Comparison of ENCODE assay signal across 18 cellular contexts in the genomic region with DNA sequence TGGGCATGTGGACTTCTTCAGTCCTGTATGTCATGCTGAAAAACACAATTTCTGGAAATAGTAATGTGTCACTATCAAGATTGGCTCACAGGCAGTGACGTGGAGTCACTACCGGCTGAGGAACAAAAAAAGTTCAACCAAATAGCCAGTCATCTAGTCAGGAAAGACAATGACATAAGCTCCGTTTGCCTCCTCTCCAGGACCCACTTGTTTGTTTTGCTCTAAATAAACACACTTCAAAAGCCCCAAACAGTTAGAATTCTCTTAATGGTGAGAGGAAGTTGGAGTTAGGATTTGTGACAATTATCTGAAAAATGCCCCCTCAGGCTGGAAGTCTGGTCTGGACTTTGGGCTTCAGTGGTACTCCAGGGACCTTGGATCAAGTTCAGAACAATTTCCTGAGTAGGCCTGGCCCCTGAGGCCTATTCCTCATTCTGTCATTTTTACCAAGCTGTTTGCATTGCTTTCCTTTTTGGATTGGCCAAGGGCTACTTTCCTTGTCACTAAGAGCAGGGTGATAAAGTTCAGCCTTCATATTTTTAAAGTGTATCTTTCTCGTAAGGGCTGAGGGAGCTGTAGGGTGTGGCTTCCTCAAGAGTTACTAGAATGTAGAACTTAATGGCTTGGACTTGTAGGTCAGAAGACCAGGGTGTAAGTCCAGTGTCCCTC.
DNase-seq lines count a peak whose midpoint lies in the region; FAIRE-seq and TF ChIP-seq lines count a peak whose summit lies in the region.
"Had no signal": no experiment of that assay in that cellular context is flagged by ENCODE, and none has a peak within 500 bp of the region (broad histone marks: within the 10 kb centered on the region; RNA-seq: fewer than 3 reads in every experiment).

No MANE protein-coding gene starts in this region.

- H3K27ac Mint-ChIP-seq in activated T-helper 1 cell treated with anti-CD3 and anti-CD28 coated beads, Interleukin-12 subunit alpha, Interleukin-12 subunit beta, Interleukin-2, Interleukin-4 antibody, amounts not matched to agents 30 ng/mL and 10 ng/mL and 1 ng/mL, durations not matched to agents 14 hours and 24 hours and 36 hours, result no peak overlapping the region
- H3K27ac Mint-ChIP-seq in nephron progenitor cell, result no peak overlapping the region

- H2AFZ ChIP-seq in smooth muscle cell (ENCODE audit: low read depth), result peak overlapping the region; percentile 11

- intact Hi-C loops in kidney (cut with DNase I), result no loop called here
- intact Hi-C loops in activated T-helper 1 cell treated with anti-CD3 and anti-CD28 coated beads, Interleukin-12 subunit alpha, Interleukin-12 subunit beta, Interleukin-2, Interleukin-4 antibody, amounts not matched to agents 30 ng/mL and 10 ng/mL and 1 ng/mL, durations not matched to agents 14 hours and 24 hours and 36 hours (cut with micrococcal nuclease), result no loop called here

- H3K27ac ChIP-seq in caudate nucleus (ENCODE audit: low read depth, low read length), result peak overlapping the region; percentile 49
- peak overlapping the region; percentile 66 to 86 for H3K27ac ChIP-seq in kidney (ENCODE audit: low read depth in 2 of 2, low read length in 2 of 2)
- no peak overlapping the region for H3K27ac ChIP-seq in smooth muscle cell (ENCODE audit: low read depth)
- H3K27ac ChIP-seq: 22Rv1, transverse colon had no signal

- H3K9me3 ChIP-seq in kidney (ENCODE audit: control insufficient read depth in 1 of 2, low read length in 2 of 2), result no peaks in the 10 kb centered on the region
- H3K9me3 ChIP-seq in smooth muscle cell (replicated peaks; ENCODE audit: low read depth), result no peaks in the 10 kb centered on the region
- H3K9me3 ChIP-seq: SK-N-SH, transverse colon had no signal

- H3K36me3 ChIP-seq in kidney (ENCODE audit: control insufficient read depth in 1 of 2, insufficient read depth in 2 of 2, low read length in 2 of 2) (no peaks in the 10 kb centered on the region), smooth muscle cell (ENCODE audit: low read depth) (no peaks in the 10 kb centered on the region)
- H3K36me3 ChIP-seq: transverse colon had no signal

- DNase-seq in DMS153 treated with DMSO at 0.1 percent for 48 hours (lab: John Stamatoyannopoulos, UW; ENCODE audit: unreplicated experiment), result peak; percentile 5
- DNase-seq in DMS153 (lab: John Stamatoyannopoulos, UW), result no peak
- DNase-seq in caudate nucleus (lab: John Stamatoyannopoulos, UW), result no peak
- no peak for DNase-seq in kidney
- DNase-seq in smooth muscle cell (lab: John Stamatoyannopoulos, UW; ENCODE audit: unreplicated experiment), result no peak
- no peak for DNase-seq in activated T-helper 1 cell treated with anti-CD3 and anti-CD28 coated beads, Interleukin-12 subunit alpha, Interleukin-12 subunit beta, Interleukin-2, Interleukin-4 antibody, amounts not matched to agents 30 ng/mL and 10 ng/mL and 1 ng/mL, durations not matched to agents 14 hours and 24 hours and 36 hours (ENCODE audit: low spot score)
- DNase-seq in nephron progenitor cell, result no peak
- no peak for DNase-seq in HPDE6-E6E7 (ENCODE audit: extremely low spot score)
- DNase-seq: activated CD4-positive, CD25-positive, alpha-beta regulatory T cell; activated T-cell treated with anti-CD3 and anti-CD28 coated beads, Interleukin-2, amount 50 U/mL, for 1 hour; H9; NCI-H1105; NCI-H774; SK-N-SH; transverse colon had no signal

- TF ChIP-seq CTCF in kidney (IDR thresholded peaks at IDR 0.05; ENCODE audit: borderline replicate concordance, extremely low read depth, insufficient read depth) (no peak), smooth muscle cell (IDR thresholded peaks at IDR 0.05; ENCODE audit: borderline replicate concordance, insufficient read depth, poor library complexity, severe bottlenecking) (no peak), nephron progenitor cell (IDR thresholded peaks at IDR 0.05) (no peak)

- no peaks in the 10 kb centered on the region for H3F3A ChIP-seq in smooth muscle cell (ENCODE audit: low read depth)

- no peak for FAIRE-seq in kidney (lab: Jason Lieb, UNC)
- FAIRE-seq: endometrium, HTR-8/SVneo had no signal

- 59% methylated on average over 4 of the region's 4 CpGs for WGBS in smooth muscle cell (ENCODE audit: low lambda C conversion rate)

- peaks cover 24% of the 10 kb centered on the region for H3K4me1 Mint-ChIP-seq in activated T-helper 1 cell treated with anti-CD3 and anti-CD28 coated beads, Interleukin-12 subunit alpha, Interleukin-12 subunit beta, Interleukin-2, Interleukin-4 antibody, amounts not matched to agents 30 ng/mL and 10 ng/mL and 1 ng/mL, durations not matched to agents 14 hours and 24 hours and 36 hours (ENCODE audit: low read depth)
- peaks cover 7% of the 10 kb centered on the region for H3K4me1 Mint-ChIP-seq in nephron progenitor cell

- H3K27me3 Mint-ChIP-seq in activated T-helper 1 cell treated with anti-CD3 and anti-CD28 coated beads, Interleukin-12 subunit alpha, Interleukin-12 subunit beta, Interleukin-2, Interleukin-4 antibody, amounts not matched to agents 30 ng/mL and 10 ng/mL and 1 ng/mL, durations not matched to agents 14 hours and 24 hours and 36 hours (ENCODE audit: insufficient read depth), result peaks cover 2% of the 10 kb centered on the region
- no peaks in the 10 kb centered on the region for H3K27me3 Mint-ChIP-seq in nephron progenitor cell (ENCODE audit: low read depth, poor library complexity)

- no peak overlapping the region for H3K9ac ChIP-seq in kidney (ENCODE audit: low read length in 2 of 2)
- no peak overlapping the region for H3K9ac ChIP-seq in smooth muscle cell (ENCODE audit: low read depth)
- H3K9ac ChIP-seq: SK-N-SH had no signal

- H3K36me3 Mint-ChIP-seq in activated T-helper 1 cell treated with anti-CD3 and anti-CD28 coated beads, Interleukin-12 subunit alpha, Interleukin-12 subunit beta, Interleukin-2, Interleukin-4 antibody, amounts not matched to agents 30 ng/mL and 10 ng/mL and 1 ng/mL, durations not matched to agents 14 hours and 24 hours and 36 hours (ENCODE audit: low read depth), result peaks cover 4% of the 10 kb centered on the region
- no peaks in the 10 kb centered on the region for H3K36me3 Mint-ChIP-seq in nephron progenitor cell (ENCODE audit: low read depth)

- H3K27me3 ChIP-seq in smooth muscle cell (ENCODE audit: low read depth), result no peaks in the 10 kb centered on the region
- H3K27me3 ChIP-seq: transverse colon had no signal

- H3K4me3 Mint-ChIP-seq in activated T-helper 1 cell treated with anti-CD3 and anti-CD28 coated beads, Interleukin-12 subunit alpha, Interleukin-12 subunit beta, Interleukin-2, Interleukin-4 antibody, amounts not matched to agents 30 ng/mL and 10 ng/mL and 1 ng/mL, durations not matched to agents 14 hours and 24 hours and 36 hours, result no peak overlapping the region
- H3K4me3 Mint-ChIP-seq in nephron progenitor cell, result no peak overlapping the region
- H3K4me3 Mint-ChIP-seq: H9 had no signal

- no peaks in the 10 kb centered on the region for H4K20me1 ChIP-seq in smooth muscle cell (ENCODE audit: low read depth)

- no peaks in the 10 kb centered on the region for H3K79me2 ChIP-seq in smooth muscle cell (ENCODE audit: low read depth)

- H3K4me1 ChIP-seq in kidney (ENCODE audit: control insufficient read depth in 1 of 2, insufficient read depth in 1 of 2, low read depth in 1 of 2, low read length in 2 of 2) (peaks cover 6 to 8% of the 10 kb centered on the region in 2 donors), smooth muscle cell (ENCODE audit: low read depth) (no peaks in the 10 kb centered on the region)

- peaks cover 5% of the 10 kb centered on the region for H3K9me3 Mint-ChIP-seq in activated T-helper 1 cell treated with anti-CD3 and anti-CD28 coated beads, Interleukin-12 subunit alpha, Interleukin-12 subunit beta, Interleukin-2, Interleukin-4 antibody, amounts not matched to agents 30 ng/mL and 10 ng/mL and 1 ng/mL, durations not matched to agents 14 hours and 24 hours and 36 hours
- peaks cover 17% of the 10 kb centered on the region for H3K9me3 Mint-ChIP-seq in nephron progenitor cell

- H3K4me2 ChIP-seq in smooth muscle cell, result no peak overlapping the region
- H3K4me2 ChIP-seq: SK-N-SH had no signal

- no peak overlapping the region for H3K4me3 ChIP-seq in kidney (ENCODE audit: low read length in 2 of 2)
- H3K4me3 ChIP-seq in smooth muscle cell, result no peak overlapping the region
- H3K4me3 ChIP-seq: transverse colon had no signal
